In genomic region chr3:65967376-65967775, GRCh38 we compare ENCODE assay signal across 19 cellular contexts.
A peak's percentile ranks its signal among the peaks of the same experiment; 100 is the strongest.
DNase-seq lines count a peak whose midpoint lies in the region; ATAC-seq and TF ChIP-seq lines count a peak whose summit lies in the region.
"Had no signal": no experiment of that assay in that cellular context is flagged by ENCODE, and none has a peak within 500 bp of the region (broad histone marks: within the 10 kb centered on the region; RNA-seq: fewer than 3 reads in every experiment).

No MANE protein-coding gene starts in this region.

- H3K27me3 ChIP-seq in right cardiac atrium (ENCODE audit: control insufficient read depth, insufficient read depth) (no peaks in the 10 kb centered on the region), heart right ventricle (no peaks in the 10 kb centered on the region)

- H3K4me1 ChIP-seq in right cardiac atrium (ENCODE audit: control insufficient read depth, insufficient read depth, low read length) (peaks cover 16% of the 10 kb centered on the region), heart right ventricle (peaks cover 4 to 76% (median 41%) of the 10 kb centered on the region in 9 donors)

- CTCF ChIA-PET in WTC11 (lab: Charles Lee), result no interaction called here

- H3K36me3 ChIP-seq in heart right ventricle, result no peaks in the 10 kb centered on the region

- H3K27ac ChIP-seq in right cardiac atrium (ENCODE audit: low read length) (peak overlapping the region; percentile 62), heart right ventricle (peak overlapping the region in 1 of 10 donors; percentile 21)
- H3K27ac ChIP-seq: A549, GM23248 had no signal

- POLR2A ChIA-PET in WTC11 (lab: Charles Lee), result no interaction called here

- TF ChIP-seq CTCF in heart right ventricle (IDR thresholded peaks at IDR 0.05) (no peak), WTC11 (IDR thresholded peaks at IDR 0.05) (no peak)

- WGBS in right cardiac atrium, result 70% methylated on average over 6 of the region's 6 CpGs
- 68 to 69% methylated on average over 6 of the region's 6 CpGs for WGBS in heart right ventricle, 2 donors

- no peaks in the 10 kb centered on the region for H3K36me3 Mint-ChIP-seq in WTC11
- H3K36me3 Mint-ChIP-seq: CD4-positive, alpha-beta memory T cell had no signal

- H3K4me3 ChIP-seq in right cardiac atrium (ENCODE audit: low read length) (no peak overlapping the region), heart right ventricle (no peak overlapping the region)
- H3K4me3 ChIP-seq: A549, GM23248 had no signal

- H3K27me3 Mint-ChIP-seq in WTC11 (ENCODE audit: low read depth), result no peaks in the 10 kb centered on the region

- intact Hi-C loops in right cardiac atrium (cut with DNase I), result loop anchor here in 1 of 4 donors (10.0 kb wide), 1 partner anchor 67 kb away; the partner anchor contains the start of gene MAGI1
- intact Hi-C loops in heart right ventricle (cut with DNase I), result loop anchor here in 1 of 10 donors (10.0 kb wide), 1 partner anchor 67 kb away; the partner anchor contains the start of gene MAGI1

- peak; percentile 17 for DNase-seq in NCI-H1694 (lab: John Stamatoyannopoulos, UW)
- no peak for DNase-seq in NCI-H1694 treated with DMSO at 0.1 percent for 48 hours (lab: John Stamatoyannopoulos, UW)
- no peak for DNase-seq in right cardiac atrium
- no peak for DNase-seq in heart right ventricle
- no peak for DNase-seq in WTC11 (ENCODE audit: low spot score)
- peak; percentile 75 for DNase-seq in cerebellum (ENCODE audit: low spot score)
- DNase-seq in foreskin melanocyte, result no peak
- DNase-seq: 8988T; Calu3; CD4-positive, alpha-beta memory T cell; COR-L47; DMS79; EL; GF-D8; GM23248; H7; HCEC 1CT had no signal

- H3K27ac Mint-ChIP-seq in WTC11, result peak overlapping the region; percentile 4; the same call in 1 of the 2 replicates
- H3K27ac Mint-ChIP-seq: CD4-positive, alpha-beta memory T cell had no signal

- H3K4me1 Mint-ChIP-seq in WTC11, result peaks cover 56% of the 10 kb centered on the region
- H3K4me1 Mint-ChIP-seq: CD4-positive, alpha-beta memory T cell had no signal

- H3K9me3 ChIP-seq in right cardiac atrium (ENCODE audit: control insufficient read depth, low read length) (no peaks in the 10 kb centered on the region), heart right ventricle (no peaks in the 10 kb centered on the region)
- H3K9me3 ChIP-seq: A549 had no signal

- no peak for ATAC-seq in right cardiac atrium
- ATAC-seq in heart right ventricle, result no peak
- ATAC-seq in WTC11, result no peak
- ATAC-seq in GM19395 (IDR thresholded peaks at IDR 0.05; ENCODE audit: unreplicated experiment), result no peak
- ATAC-seq: A549 had no signal

- 0 out of 2 replicates have a peak, but pooled peaks cover 3% of the 10 kb centered on the region for H3K9me3 Mint-ChIP-seq in WTC11

- no peak overlapping the region for H3K4me3 Mint-ChIP-seq in WTC11
- H3K4me3 Mint-ChIP-seq: CD4-positive, alpha-beta memory T cell had no signal

TF ChIP-seq in WTC11, 78 proteins besides CTCF, POLR2A, EP300 and RAD21:
- TF ChIP-seq ZNF423 (CRISPR knock-in tag; IDR thresholded peaks at IDR 0.05), result no peak
TF ChIP-seq in WTC11: peak in this region for 0.

Comparison
In these comparisons a context has a peak if more than half of its experiments do, and no peak if none do; other contexts are left out.
1. DNase-seq: peak in NCI-H1694 (single experiment) and cerebellum (single experiment); none in NCI-H1694 treated with DMSO at 0.1 percent for 48 hours (single experiment), right cardiac atrium (0 of 3), heart right ventricle (0 of 2), WTC11 (single experiment) and foreskin melanocyte (single experiment).